In genomic region chr14:54777395-54777794, GRCh38 we compare ENCODE assay signal across 20 cellular contexts.
DNase-seq lines count a peak whose midpoint lies in the region; ATAC-seq, FAIRE-seq and TF ChIP-seq lines count a peak whose summit lies in the region.
"Had no signal": no experiment of that assay in that cellular context is flagged by ENCODE, and none has a peak within 500 bp of the region (broad histone marks: within the 10 kb centered on the region; RNA-seq: fewer than 3 reads in every experiment).

No MANE protein-coding gene starts in this region.

- no peak overlapping the region for H2AFZ ChIP-seq in HepG2 (ENCODE audit: low read length)
- H2AFZ ChIP-seq: GM23248 had no signal

- peaks cover 44% of the 10 kb centered on the region for H3K4me1 Mint-ChIP-seq in activated T-helper 2 cell treated with anti-CD3 and anti-CD28 coated beads, Interferon-gamma antibody, Interleukin-2, Interleukin-4, amounts not matched to agents 10 μg/mL and 5 μg/mL and 100 μg/mL, durations not matched to agents 14 hours and 24 hours and 36 hours (ENCODE audit: low read depth)

- peaks cover 5% of the 10 kb centered on the region for H3K36me3 Mint-ChIP-seq in activated T-helper 2 cell treated with anti-CD3 and anti-CD28 coated beads, Interferon-gamma antibody, Interleukin-2, Interleukin-4, amounts not matched to agents 10 μg/mL and 5 μg/mL and 100 μg/mL, durations not matched to agents 14 hours and 24 hours and 36 hours (ENCODE audit: low read depth)

- no peak overlapping the region for H3K9ac ChIP-seq in HepG2 (ENCODE audit: insufficient read depth, low read depth, low read length)
- H3K9ac ChIP-seq: GM23248 had no signal

- H3K36me3 ChIP-seq in HepG2 (replicated peaks in 1 of 2; ENCODE audit: control insufficient read depth in 1 of 2, insufficient read depth in 2 of 2, low read length in 2 of 2) (peaks cover 46 to 84% of the 10 kb centered on the region in 2 experiments), tibial artery (peaks cover 5 to 55% (median 45%) of the 10 kb centered on the region in 3 donors), Peyer's patch (peaks cover 0 to 8% (median 0%) of the 10 kb centered on the region in 3 donors)
- H3K36me3 ChIP-seq: BE2C had no signal

- peaks cover 40% of the 10 kb centered on the region for H3K27me3 Mint-ChIP-seq in activated T-helper 2 cell treated with anti-CD3 and anti-CD28 coated beads, Interferon-gamma antibody, Interleukin-2, Interleukin-4, amounts not matched to agents 10 μg/mL and 5 μg/mL and 100 μg/mL, durations not matched to agents 14 hours and 24 hours and 36 hours (ENCODE audit: low read depth)

- H3K4me1 ChIP-seq in right cardiac atrium (ENCODE audit: control insufficient read depth, insufficient read depth, low read length) (peaks cover 8% of the 10 kb centered on the region), HepG2 (ENCODE audit: insufficient read depth, low read length) (peaks cover 7% of the 10 kb centered on the region), tibial artery (peaks cover 0 to 48% (median 33%) of the 10 kb centered on the region in 4 donors), Peyer's patch (peaks cover 0 to 19% (median 5%) of the 10 kb centered on the region in 4 donors)

- no peak for FAIRE-seq in HepG2 (lab: Jason Lieb, UNC)
- FAIRE-seq: D721Med, TTC549 had no signal

- no peaks in the 10 kb centered on the region for H3K9me3 Mint-ChIP-seq in activated T-helper 2 cell treated with anti-CD3 and anti-CD28 coated beads, Interferon-gamma antibody, Interleukin-2, Interleukin-4, amounts not matched to agents 10 μg/mL and 5 μg/mL and 100 μg/mL, durations not matched to agents 14 hours and 24 hours and 36 hours

- DNase-seq in right cardiac atrium (no peak), cardiac septum (ENCODE audit: low spot score) (no peak), HepG2 (ENCODE audit: low spot score) (no peak), tibial artery (no peak), Peyer's patch (no peak)
- no peak for DNase-seq in activated T-helper 2 cell treated with anti-CD3 and anti-CD28 coated beads, Interferon-gamma antibody, Interleukin-2, Interleukin-4, amounts not matched to agents 10 μg/mL and 5 μg/mL and 100 μg/mL, durations not matched to agents 14 hours and 24 hours and 36 hours (ENCODE audit: low spot score)
- DNase-seq in activated CD4-positive, CD25-positive, alpha-beta regulatory T cell (lab: John Stamatoyannopoulos, UW): no peak
- DNase-seq: activated CD8-positive, alpha-beta memory T cell treated with anti-CD3 and anti-CD28 coated beads for 24 hours; activated gamma-delta T cell; BE2C; brain microvascular endothelial cell; dorsolateral prefrontal cortex; GM23248; NCI-H1436 treated with DMSO at 0.1 percent for 48 hours; NCI-H82; posterior cingulate gyrus; testis had no signal

- H4K20me1 ChIP-seq in HepG2 (ENCODE audit: insufficient read depth, low read length): no peaks in the 10 kb centered on the region

- CTCF ChIA-PET in HepG2 (lab: Yijun Ruan, JAX; ENCODE audit: low intra/inter-chr PET ratio, low total read pairs): no interaction called here

- no peak overlapping the region for H3K4me2 ChIP-seq in HepG2 (ENCODE audit: low read depth, low read length)
- H3K4me2 ChIP-seq: smooth muscle cell had no signal

- no TSS peak for BruUV-seq in HepG2 (replicated peaks; lab: Mats Ljungman, UMichigan)

- no peak for TF ChIP-seq POLR2A in HepG2 (IDR thresholded peaks at IDR 0.05; ENCODE audit: insufficient read depth in 1 of 2, low read depth in 2 of 2, low read length in 2 of 2)
- TF ChIP-seq POLR2A in Peyer's patch (IDR thresholded peaks at IDR 0.05): no peak

- no peak for TF ChIP-seq RAD21 in HepG2 (CRISPR knock-in tag; IDR thresholded peaks at IDR 0.05)

- peak overlapping the region; percentile 51 for H3K4me3 Mint-ChIP-seq in activated T-helper 2 cell treated with anti-CD3 and anti-CD28 coated beads, Interferon-gamma antibody, Interleukin-2, Interleukin-4, amounts not matched to agents 10 μg/mL and 5 μg/mL and 100 μg/mL, durations not matched to agents 14 hours and 24 hours and 36 hours (ENCODE audit: low read depth)

- intact Hi-C loops in right cardiac atrium (cut with DNase I): loop anchor here in 1 of 4 donors (10.0 kb wide), 1 partner anchor 83 kb away; no protein-coding TSS in a partner anchor
- intact Hi-C loops in cardiac septum (cut with DNase I): no loop called here
- intact Hi-C loops in activated T-helper 2 cell treated with anti-CD3 and anti-CD28 coated beads, Interferon-gamma antibody, Interleukin-2, Interleukin-4, amounts not matched to agents 10 μg/mL and 5 μg/mL and 100 μg/mL, durations not matched to agents 14 hours and 24 hours and 36 hours (cut with micrococcal nuclease): no loop called here
- intact Hi-C loops in HepG2 (cut with micrococcal nuclease; ENCODE audit: unreplicated experiment): no loop called here
- intact Hi-C loops in tibial artery (cut with DNase I; ENCODE audit: low total_unique reads): no loop called here

- POLR2A ChIA-PET in HepG2 (lab: Yijun Ruan, JAX): interaction anchor here (0.5 kb wide), 1 partner anchor 60 kb away, joined by 6 read pairs; no protein-coding TSS in a partner anchor

- no peak for TF ChIP-seq CTCF in HepG2 (CRISPR knock-in tag; IDR thresholded peaks at IDR 0.05)
- no peak for TF ChIP-seq CTCF in tibial artery (IDR thresholded peaks at IDR 0.05)
- TF ChIP-seq CTCF in Peyer's patch (IDR thresholded peaks at IDR 0.05): no peak

- no peak for ATAC-seq in right cardiac atrium
- no peak for ATAC-seq in HepG2

- H3K9me3 ChIP-seq in right cardiac atrium (ENCODE audit: control insufficient read depth, low read length): no peaks in the 10 kb centered on the region
- H3K9me3 ChIP-seq in HepG2 (ENCODE audit: low read length): no peaks in the 10 kb centered on the region
- no peaks in the 10 kb centered on the region for H3K9me3 ChIP-seq in tibial artery
- H3K9me3 ChIP-seq in Peyer's patch: no peaks in the 10 kb centered on the region
- H3K9me3 ChIP-seq: BE2C, testis had no signal

- in situ Hi-C loops in HepG2 (cut with HindIII; ENCODE audit: extremely low pct_ligation_motif_present, low pct_unique_long_range_greater_than_20kb): no loop called here

- 64% methylated on average over 8 of the region's 8 CpGs for WGBS in right cardiac atrium
- 77% methylated on average over 8 of the region's 8 CpGs for WGBS in HepG2 (ENCODE audit: low lambda C conversion rate)

- no peaks in the 10 kb centered on the region for H3K27me3 ChIP-seq in right cardiac atrium (ENCODE audit: control insufficient read depth, insufficient read depth)
- no peaks in the 10 kb centered on the region for H3K27me3 ChIP-seq in HepG2 (ENCODE audit: control insufficient read depth in 1 of 2, insufficient read depth in 2 of 2, low read length in 2 of 2)
- no peaks in the 10 kb centered on the region for H3K27me3 ChIP-seq in tibial artery
- H3K27me3 ChIP-seq in Peyer's patch: no peaks in the 10 kb centered on the region
- H3K27me3 ChIP-seq: BE2C, brain microvascular endothelial cell, dorsolateral prefrontal cortex, testis had no signal

- no peaks in the 10 kb centered on the region for H3K79me2 ChIP-seq in HepG2 (ENCODE audit: insufficient read depth, low read length)

- H3K27ac ChIP-seq in right cardiac atrium (ENCODE audit: low read length): peak overlapping the region; percentile 37
- no peak overlapping the region for H3K27ac ChIP-seq in HepG2 (ENCODE audit: extremely low read length, insufficient read depth, low read length)
- peak overlapping the region; percentile 55 to 88 for H3K27ac ChIP-seq in tibial artery
- no peak overlapping the region for H3K27ac ChIP-seq in Peyer's patch
- H3K27ac ChIP-seq: brain microvascular endothelial cell, testis had no signal

- no peak overlapping the region for H3K4me3 ChIP-seq in right cardiac atrium (ENCODE audit: low read length)
- no peak overlapping the region for H3K4me3 ChIP-seq in HepG2 (replicated peaks in 1 of 3; ENCODE audit: insufficient read depth in 1 of 3, low read depth in 2 of 3, low read length in 3 of 3)
- H3K4me3 ChIP-seq in tibial artery: no peak overlapping the region
- H3K4me3 ChIP-seq in Peyer's patch: no peak overlapping the region
- H3K4me3 ChIP-seq: dorsolateral prefrontal cortex, GM23248, smooth muscle cell, testis had no signal

- H3K27ac Mint-ChIP-seq in activated T-helper 2 cell treated with anti-CD3 and anti-CD28 coated beads, Interferon-gamma antibody, Interleukin-2, Interleukin-4, amounts not matched to agents 10 μg/mL and 5 μg/mL and 100 μg/mL, durations not matched to agents 14 hours and 24 hours and 36 hours: peak overlapping the region; percentile 72

- TF ChIP-seq EP300 in HepG2 (IDR thresholded peaks at IDR 0.05; ENCODE audit: low read depth in 2 of 2, low read length in 2 of 2) (no peak), HepG2 (CRISPR knock-in tag; IDR thresholded peaks at IDR 0.05; ENCODE audit: borderline replicate concordance) (no peak)

TF ChIP-seq in HepG2, 621 proteins besides CTCF, POLR2A, EP300 and RAD21 (continues in another document):
- TF ChIP-seq RBM22 (optimal IDR thresholded peaks at IDR 0.05; ENCODE audit: low read length) (peak; percentile 57), HMGA1 (CRISPR knock-in tag; conservative IDR thresholded peaks at IDR 0.05) (no peak), ZNF143 (CRISPR knock-in tag; IDR thresholded peaks at IDR 0.05) (no peak)

Comparison
In these comparisons a context has a peak if more than half of its experiments do, and no peak if none do; other contexts are left out.
1. H3K27ac ChIP-seq: peak in right cardiac atrium (single experiment) and tibial artery (2 of 2); none in HepG2 (single experiment) and Peyer's patch (0 of 4).